In the genomic region with DNA sequence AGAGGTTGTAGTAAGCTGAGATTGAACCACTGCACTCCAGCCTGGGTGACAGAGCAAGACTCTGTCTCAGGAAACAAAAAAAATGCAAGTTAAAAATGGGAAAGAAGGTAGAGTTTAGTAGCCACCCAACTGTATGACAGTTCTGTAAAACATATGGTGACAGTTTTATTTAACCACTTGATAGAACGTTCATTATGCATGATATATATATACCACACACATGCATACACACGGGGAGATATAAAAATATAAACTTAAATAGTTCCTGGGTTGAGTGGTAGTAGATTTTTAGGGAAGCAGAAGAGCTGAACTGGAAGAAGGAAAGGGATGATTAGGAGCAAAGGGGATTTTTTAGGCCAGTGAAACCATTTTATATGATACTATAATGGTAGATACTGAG, we compare ENCODE assay signal across 1 cellular context.
TF ChIP-seq lines count a peak whose summit lies in the region.

No MANE protein-coding gene starts in this region.

TF ChIP-seq in K562, 482 proteins besides CTCF, POLR2A, EP300 and RAD21 (continued from another document):
- TF ChIP-seq, protein P1, sequence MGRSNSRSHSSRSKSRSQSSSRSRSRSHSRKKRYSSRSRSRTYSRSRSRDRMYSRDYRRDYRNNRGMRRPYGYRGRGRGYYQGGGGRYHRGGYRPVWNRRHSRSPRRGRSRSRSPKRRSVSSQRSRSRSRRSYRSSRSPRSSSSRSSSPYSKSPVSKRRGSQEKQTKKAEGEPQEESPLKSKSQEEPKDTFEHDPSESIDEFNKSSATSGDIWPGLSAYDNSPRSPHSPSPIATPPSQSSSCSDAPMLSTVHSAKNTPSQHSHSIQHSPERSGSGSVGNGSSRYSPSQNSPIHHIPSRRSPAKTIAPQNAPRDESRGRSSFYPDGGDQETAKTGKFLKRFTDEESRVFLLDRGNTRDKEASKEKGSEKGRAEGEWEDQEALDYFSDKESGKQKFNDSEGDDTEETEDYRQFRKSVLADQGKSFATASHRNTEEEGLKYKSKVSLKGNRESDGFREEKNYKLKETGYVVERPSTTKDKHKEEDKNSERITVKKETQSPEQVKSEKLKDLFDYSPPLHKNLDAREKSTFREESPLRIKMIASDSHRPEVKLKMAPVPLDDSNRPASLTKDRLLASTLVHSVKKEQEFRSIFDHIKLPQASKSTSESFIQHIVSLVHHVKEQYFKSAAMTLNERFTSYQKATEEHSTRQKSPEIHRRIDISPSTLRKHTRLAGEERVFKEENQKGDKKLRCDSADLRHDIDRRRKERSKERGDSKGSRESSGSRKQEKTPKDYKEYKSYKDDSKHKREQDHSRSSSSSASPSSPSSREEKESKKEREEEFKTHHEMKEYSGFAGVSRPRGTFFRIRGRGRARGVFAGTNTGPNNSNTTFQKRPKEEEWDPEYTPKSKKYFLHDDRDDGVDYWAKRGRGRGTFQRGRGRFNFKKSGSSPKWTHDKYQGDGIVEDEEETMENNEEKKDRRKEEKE (IDR thresholded peaks at IDR 0.05; ENCODE audit: borderline replicate concordance in 1 of 2, control insufficient read depth in 1 of 2, low read depth in 2 of 2, low read length in 1 of 2) = no peak
- TF ChIP-seq HDAC8 (tag; IDR thresholded peaks at IDR 0.05) (no peak), TAF7 (tag; IDR thresholded peaks at IDR 0.05) (no peak), POLR2B (IDR thresholded peaks at IDR 0.05; ENCODE audit: low read depth, partially characterized antibody) (no peak), FUS (optimal IDR thresholded peaks at IDR 0.05; ENCODE audit: low read depth, low read length) (no peak), PTTG1 (tag; IDR thresholded peaks at IDR 0.05; ENCODE audit: low read depth) (no peak), ELF1 (tag; IDR thresholded peaks at IDR 0.05) (no peak), CC2D1A (IDR thresholded peaks at IDR 0.05) (no peak)
- TF ChIP-seq, protein P2, sequence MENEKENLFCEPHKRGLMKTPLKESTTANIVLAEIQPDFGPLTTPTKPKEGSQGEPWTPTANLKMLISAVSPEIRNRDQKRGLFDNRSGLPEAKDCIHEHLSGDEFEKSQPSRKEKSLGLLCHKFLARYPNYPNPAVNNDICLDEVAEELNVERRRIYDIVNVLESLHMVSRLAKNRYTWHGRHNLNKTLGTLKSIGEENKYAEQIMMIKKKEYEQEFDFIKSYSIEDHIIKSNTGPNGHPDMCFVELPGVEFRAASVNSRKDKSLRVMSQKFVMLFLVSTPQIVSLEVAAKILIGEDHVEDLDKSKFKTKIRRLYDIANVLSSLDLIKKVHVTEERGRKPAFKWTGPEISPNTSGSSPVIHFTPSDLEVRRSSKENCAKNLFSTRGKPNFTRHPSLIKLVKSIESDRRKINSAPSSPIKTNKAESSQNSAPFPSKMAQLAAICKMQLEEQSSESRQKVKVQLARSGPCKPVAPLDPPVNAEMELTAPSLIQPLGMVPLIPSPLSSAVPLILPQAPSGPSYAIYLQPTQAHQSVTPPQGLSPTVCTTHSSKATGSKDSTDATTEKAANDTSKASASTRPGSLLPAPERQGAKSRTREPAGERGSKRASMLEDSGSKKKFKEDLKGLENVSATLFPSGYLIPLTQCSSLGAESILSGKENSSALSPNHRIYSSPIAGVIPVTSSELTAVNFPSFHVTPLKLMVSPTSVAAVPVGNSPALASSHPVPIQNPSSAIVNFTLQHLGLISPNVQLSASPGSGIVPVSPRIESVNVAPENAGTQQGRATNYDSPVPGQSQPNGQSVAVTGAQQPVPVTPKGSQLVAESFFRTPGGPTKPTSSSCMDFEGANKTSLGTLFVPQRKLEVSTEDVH (IDR thresholded peaks at IDR 0.05; ENCODE audit: low read depth, partially characterized antibody) = no peak
- TF ChIP-seq, protein P3, sequence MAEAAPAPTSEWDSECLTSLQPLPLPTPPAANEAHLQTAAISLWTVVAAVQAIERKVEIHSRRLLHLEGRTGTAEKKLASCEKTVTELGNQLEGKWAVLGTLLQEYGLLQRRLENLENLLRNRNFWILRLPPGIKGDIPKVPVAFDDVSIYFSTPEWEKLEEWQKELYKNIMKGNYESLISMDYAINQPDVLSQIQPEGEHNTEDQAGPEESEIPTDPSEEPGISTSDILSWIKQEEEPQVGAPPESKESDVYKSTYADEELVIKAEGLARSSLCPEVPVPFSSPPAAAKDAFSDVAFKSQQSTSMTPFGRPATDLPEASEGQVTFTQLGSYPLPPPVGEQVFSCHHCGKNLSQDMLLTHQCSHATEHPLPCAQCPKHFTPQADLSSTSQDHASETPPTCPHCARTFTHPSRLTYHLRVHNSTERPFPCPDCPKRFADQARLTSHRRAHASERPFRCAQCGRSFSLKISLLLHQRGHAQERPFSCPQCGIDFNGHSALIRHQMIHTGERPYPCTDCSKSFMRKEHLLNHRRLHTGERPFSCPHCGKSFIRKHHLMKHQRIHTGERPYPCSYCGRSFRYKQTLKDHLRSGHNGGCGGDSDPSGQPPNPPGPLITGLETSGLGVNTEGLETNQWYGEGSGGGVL (CRISPR knock-in tag; IDR thresholded peaks at IDR 0.05) = no peak
- TF ChIP-seq, protein P4, sequence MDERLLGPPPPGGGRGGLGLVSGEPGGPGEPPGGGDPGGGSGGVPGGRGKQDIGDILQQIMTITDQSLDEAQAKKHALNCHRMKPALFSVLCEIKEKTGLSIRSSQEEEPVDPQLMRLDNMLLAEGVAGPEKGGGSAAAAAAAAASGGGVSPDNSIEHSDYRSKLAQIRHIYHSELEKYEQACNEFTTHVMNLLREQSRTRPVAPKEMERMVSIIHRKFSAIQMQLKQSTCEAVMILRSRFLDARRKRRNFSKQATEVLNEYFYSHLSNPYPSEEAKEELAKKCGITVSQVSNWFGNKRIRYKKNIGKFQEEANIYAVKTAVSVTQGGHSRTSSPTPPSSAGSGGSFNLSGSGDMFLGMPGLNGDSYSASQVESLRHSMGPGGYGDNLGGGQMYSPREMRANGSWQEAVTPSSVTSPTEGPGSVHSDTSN (CRISPR knock-in tag; IDR thresholded peaks at IDR 0.05; ENCODE audit: low read depth) = no peak
- TF ChIP-seq, protein P4 (tag; conservative IDR thresholded peaks at IDR 0.05; ENCODE audit: low read depth) = no peak
